ENCODE assay signal across 12 cellular contexts in the genomic region with DNA sequence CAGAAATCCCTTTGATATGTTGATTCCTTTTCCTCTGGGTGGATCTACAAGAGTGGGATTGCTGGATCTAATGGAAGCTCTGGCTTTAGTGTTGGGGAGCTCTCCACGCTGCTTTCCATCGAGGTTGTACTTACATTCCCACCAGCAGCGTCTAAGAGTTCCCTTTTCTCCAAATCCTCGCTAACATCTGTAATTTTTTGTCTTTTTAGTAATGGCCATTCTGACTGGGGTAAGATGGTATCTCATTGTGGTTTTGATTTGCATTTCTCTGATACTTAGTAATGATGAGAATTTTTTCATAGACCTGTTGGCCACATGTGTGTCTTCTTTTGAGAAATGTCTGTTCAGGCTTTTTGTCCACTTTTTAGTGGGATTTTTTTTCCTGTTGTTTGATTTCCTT.
"Had no signal": no experiment of that assay in that cellular context is flagged by ENCODE, and none has a peak within 500 bp of the region (broad histone marks: within the 10 kb centered on the region; RNA-seq: fewer than 3 reads in every experiment).

No MANE protein-coding gene starts in this region.

- ATAC-seq: activated CD4-positive, CD25-positive, alpha-beta regulatory T cell treated with anti-CD3 and anti-CD28 coated beads, Interleukin-2, amount 50 U/mL, for 24 hours; effector memory CD8-positive, alpha-beta T cell had no signal

- H3K27me3 ChIP-seq: body of pancreas, right atrium auricular region, tibial nerve had no signal

- H3K4me1 ChIP-seq: body of pancreas, prostate gland, right atrium auricular region, tibial nerve had no signal

- DNase-seq: activated CD4-positive, alpha-beta T cell treated with anti-CD3 and anti-CD28 coated beads, Interleukin-2, amount 50 U/mL, for 1 hour; activated gamma-delta T cell treated with Interleukin-2 at 50 U/mL for 16 hours; amniotic stem cell; body of pancreas; effector memory CD8-positive, alpha-beta T cell had no signal

- H3K4me3 ChIP-seq: body of pancreas, lung, prostate gland, right atrium auricular region, skin epidermis, tibial nerve had no signal

- H3K27ac ChIP-seq: body of pancreas, epithelial cell of prostate, prostate gland, right atrium auricular region, tibial nerve had no signal

- H3K36me3 ChIP-seq: prostate gland, right atrium auricular region, tibial nerve had no signal

- H3K9me3 ChIP-seq: body of pancreas, prostate gland, right atrium auricular region, tibial nerve had no signal
